In genomic region chrX:103513067-103513466, GRCh38 we compare ENCODE assay signal across 26 cellular contexts. TPM values are rescaled to one million over a fixed set of nuclear protein-coding genes. Genes with fewer than 3 reads are reported as not detected.
"Had no signal": no experiment of that assay in that cellular context is flagged by ENCODE, and none has a peak within 500 bp of the region (broad histone marks: within the 10 kb centered on the region; RNA-seq: fewer than 3 reads in every experiment).

No MANE protein-coding gene starts in this region.

- H3K4me3 ChIP-seq: breast epithelium, esophagus muscularis mucosa, heart right ventricle, lower lobe of right lung, tibial nerve had no signal

- H3K36me3 ChIP-seq: breast epithelium, esophagus muscularis mucosa, heart right ventricle, lower lobe of right lung, tibial nerve had no signal

- H3K27ac ChIP-seq: breast epithelium, esophagus muscularis mucosa, foreskin keratinocyte, heart right ventricle, lower lobe of right lung, tibial nerve had no signal

- H3K4me1 ChIP-seq: breast epithelium, esophagus muscularis mucosa, foreskin keratinocyte, heart right ventricle, lower lobe of right lung, tibial nerve had no signal

- FAIRE-seq: kidney had no signal

- DNase-seq: activated CD4-positive, alpha-beta memory T cell treated with anti-CD3 and anti-CD28 coated beads, Interleukin-2, amount 10 ng/mL, durations not matched to agents 7 days and 5 days; activated CD4-positive, alpha-beta T cell treated with anti-CD3 and anti-CD28 coated beads for 1 hour; activated CD4-positive, alpha-beta T cell treated with anti-CD3 and anti-CD28 coated beads, Interleukin-2, amount 10 ng/mL, durations not matched to agents 7 days and 5 days; activated CD8-positive, alpha-beta memory T cell treated with anti-CD3 and anti-CD28 coated beads, Interleukin-2, amount 50 U/mL, for 48 hours; activated gamma-delta T cell; activated naive CD4-positive, alpha-beta T cell treated with anti-CD3 and anti-CD28 coated beads, Interleukin-2, amount 50 U/mL, for 16 hours; activated T-cell treated with anti-CD3 and anti-CD28 coated beads, Interleukin-2, amount 50 U/mL, for 24 hours; amygdala; central memory CD4-positive, alpha-beta T cell; foreskin keratinocyte; heart right ventricle; immature natural killer cell; kidney; left colon; lower lobe of right lung; mesenchymal stem cell; posterior cingulate gyrus; right cardiac atrium; stimulated activated CD4-positive, alpha-beta T cell treated with anti-CD3 and anti-CD28 coated beads, Interleukin-2, amount 100 ng/mL, for 48 hours; stimulated activated naive CD4-positive, alpha-beta T cell treated with Interleukin-2 at 50 U/mL for 16 hours; T-helper 2 cell had no signal

- H3K9me3 ChIP-seq: breast epithelium, esophagus muscularis mucosa, lower lobe of right lung, tibial nerve had no signal

- H3K27me3 ChIP-seq: esophagus muscularis mucosa, foreskin keratinocyte had no signal

- ATAC-seq: foreskin keratinocyte; heart right ventricle; left colon; natural killer cell treated with Interleukin-12 subunit alpha and Interleukin-12 subunit beta and Interleukin-15 and Interleukin-18, amount 100 ng/mL, for 72 hours; right cardiac atrium had no signal

RNA-seq across cellular contexts. Expression of gene RAB40A, which starts 6.2 kb away (rescaled TPM):
- total RNA-seq: mononuclear cell had no signal
- polyA plus RNA-seq: foreskin keratinocyte, immature natural killer cell had no signal
